ENCODE assay signal across 11 cellular contexts in the genomic region with DNA sequence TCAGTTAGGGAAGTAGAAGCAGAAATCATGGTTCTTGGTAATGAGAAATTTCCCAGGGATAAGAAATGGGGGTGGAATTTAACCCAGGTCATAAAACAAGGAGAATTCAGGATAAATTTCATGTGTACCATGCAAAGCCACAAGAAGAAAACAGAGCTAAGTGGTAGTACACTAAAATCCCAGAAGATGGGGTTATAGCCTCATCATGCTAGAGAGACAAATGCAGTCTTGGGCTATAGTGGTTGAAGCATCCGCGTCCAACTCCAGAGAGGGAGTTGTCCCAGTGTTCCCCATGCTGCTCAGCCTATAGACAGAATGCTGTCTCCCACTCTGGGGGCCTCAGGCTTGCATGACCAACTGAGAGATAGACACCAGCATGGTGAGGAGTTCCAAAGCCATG. TPM values are rescaled to one million over a fixed set of nuclear protein-coding genes. Genes with fewer than 3 reads are reported as not detected.
A peak's percentile ranks its signal among the peaks of the same experiment; 100 is the strongest.
DNase-seq lines count a peak whose midpoint lies in the region; ATAC-seq and TF ChIP-seq lines count a peak whose summit lies in the region.
"Had no signal": no experiment of that assay in that cellular context is flagged by ENCODE, and none has a peak within 500 bp of the region (broad histone marks: within the 10 kb centered on the region; RNA-seq: fewer than 3 reads in every experiment).

No MANE protein-coding gene starts in this region.

- peaks cover 10% of the 10 kb centered on the region for H3K27me3 Mint-ChIP-seq in T-helper 2 cell treated with Interferon-gamma antibody and Interleukin-4, amounts not matched to agents 5 μg/mL and 100 μg/mL, for 36 hours (ENCODE audit: low read depth)
- H3K27me3 Mint-ChIP-seq in CD4-positive, alpha-beta memory T cell, result peaks cover 7 to 8% of the 10 kb centered on the region in 2 donors
- H3K27me3 Mint-ChIP-seq: stimulated activated naive CD8-positive, alpha-beta T cell treated with anti-CD3 and anti-CD28 coated beads, Interleukin-15, Interleukin-2, amounts not matched to agents 100 ng/mL and 50 ng/mL, for 24 hours had no signal

- H3K4me1 ChIP-seq in A673 (ENCODE audit: insufficient read depth, low read length, poor library complexity, severe bottlenecking), result peaks cover 11% of the 10 kb centered on the region
- H3K4me1 ChIP-seq in HEK293 (ENCODE audit: control insufficient read depth, insufficient read depth, low read length), result no peaks in the 10 kb centered on the region
- no peaks in the 10 kb centered on the region for H3K4me1 ChIP-seq in adrenal gland (replicated peaks in 1 of 2)
- no peaks in the 10 kb centered on the region for H3K4me1 ChIP-seq in CD4-positive, alpha-beta memory T cell (ENCODE audit: insufficient read depth, low read length)
- no peaks in the 10 kb centered on the region for H3K4me1 ChIP-seq in vagina

- POLR2A ChIA-PET in A673 (lab: Charles Lee; ENCODE audit: low non-redundant PET), result no interaction called here
- POLR2A ChIA-PET in HEK293 (lab: Yijun Ruan, JAX), result interaction anchor here (1.0 kb wide), 1 partner anchor 77 kb away, joined by 3 read pairs; a partner anchor contains a TSS
- POLR2A ChIA-PET in CD4-positive, alpha-beta memory T cell (lab: Charles Lee; ENCODE audit: partially characterized antibody), result no interaction called here

- no peak for ATAC-seq in GM21390 (IDR thresholded peaks at IDR 0.05; ENCODE audit: unreplicated experiment)

- CTCF ChIA-PET in A673 (lab: Charles Lee), result interaction anchor here (1.0 kb wide), 2 partner anchors 58 to 79 kb away, joined by 3 to 4 read pairs; no protein-coding TSS in a partner anchor
- CTCF ChIA-PET in HEK293 (lab: Yijun Ruan, JAX), result interaction anchor here (0.8 to 1.9 kb wide), 7 partner anchors 12 to 141 kb away, joined by 3 to 9 read pairs (median 4); no protein-coding TSS in a partner anchor
- CTCF ChIA-PET in CD4-positive, alpha-beta memory T cell (lab: Charles Lee; ENCODE audit: partially characterized antibody), result interaction anchor here (1.2 kb wide), 1 partner anchor 137 kb away, joined by 4 read pairs; no protein-coding TSS in a partner anchor

- BruUV-seq in A673 (replicated peaks; lab: Mats Ljungman, UMichigan), result no TSS peak

- TF ChIP-seq POLR2A in adrenal gland (IDR thresholded peaks at IDR 0.05), result no peak
- TF ChIP-seq POLR2A in vagina (IDR thresholded peaks at IDR 0.05), result no peak

- intact Hi-C loops in A673 (cut with micrococcal nuclease; ENCODE audit: unreplicated experiment) (loop anchor here (1.0 to 5.0 kb wide), 2 partner anchors 79 to 138 kb away; a partner anchor contains a TSS), adrenal gland (cut with DNase I) (no loop called here), vagina (cut with DNase I) (no loop called here)
- intact Hi-C loops in CD4-positive, alpha-beta memory T cell (cut with micrococcal nuclease), result no loop called here

- TF ChIP-seq CTCF in A673 (conservative IDR thresholded peaks at IDR 0.05; ENCODE audit: low read depth, low read length) (peak; percentile 56), HEK293 (tag by site-specific recombination; IDR thresholded peaks at IDR 0.05) (no peak), adrenal gland (IDR thresholded peaks at IDR 0.05) (peak in 5 of 6 experiments; percentile 10 to 44 (median 40)), vagina (IDR thresholded peaks at IDR 0.05) (no peak)

- H3K9me3 ChIP-seq in A673 (ENCODE audit: low read depth, low read length, poor library complexity, severe bottlenecking) (no peaks in the 10 kb centered on the region), HEK293 (ENCODE audit: control insufficient read depth, insufficient read depth, low read depth, low read length) (no peaks in the 10 kb centered on the region), adrenal gland (replicated peaks in 1 of 3) (no peaks in the 10 kb centered on the region), vagina (no peaks in the 10 kb centered on the region)
- no peaks in the 10 kb centered on the region for H3K9me3 ChIP-seq in CD4-positive, alpha-beta memory T cell (ENCODE audit: control insufficient read depth in 1 of 2, low read length in 2 of 2)

- DNase-seq in A673 (ENCODE audit: low spot score) (peak; percentile 53), adrenal gland (no peak), inferior parietal cortex (ENCODE audit: extremely low spot score) (peak; percentile 6), vagina (ENCODE audit: extremely low spot score in 2 of 2) (no peak)
- DNase-seq in T-helper 2 cell treated with Interferon-gamma antibody and Interleukin-4, amounts not matched to agents 5 μg/mL and 100 μg/mL, for 36 hours (ENCODE audit: low spot score), result no peak
- no peak for DNase-seq in CD4-positive, alpha-beta memory T cell
- DNase-seq: DMS79 had no signal

- no peaks in the 10 kb centered on the region for H3K36me3 Mint-ChIP-seq in T-helper 2 cell treated with Interferon-gamma antibody and Interleukin-4, amounts not matched to agents 5 μg/mL and 100 μg/mL, for 36 hours (ENCODE audit: low read depth)
- H3K36me3 Mint-ChIP-seq in CD4-positive, alpha-beta memory T cell, result no peaks in the 10 kb centered on the region

- no peak overlapping the region for H3K4me3 Mint-ChIP-seq in T-helper 2 cell treated with Interferon-gamma antibody and Interleukin-4, amounts not matched to agents 5 μg/mL and 100 μg/mL, for 36 hours
- no peak overlapping the region for H3K4me3 Mint-ChIP-seq in CD4-positive, alpha-beta memory T cell
- H3K4me3 Mint-ChIP-seq: stimulated activated naive CD8-positive, alpha-beta T cell treated with anti-CD3 and anti-CD28 coated beads, Interleukin-15, Interleukin-2, amounts not matched to agents 100 ng/mL and 50 ng/mL, for 24 hours had no signal

- H3K36me3 ChIP-seq in A673 (ENCODE audit: insufficient read depth, low read length, poor library complexity, severe bottlenecking) (no peaks in the 10 kb centered on the region), HEK293 (ENCODE audit: control insufficient read depth in 2 of 2, insufficient read depth in 1 of 2, low read length in 2 of 2) (no peaks in the 10 kb centered on the region), adrenal gland (replicated peaks in 1 of 2) (no peaks in the 10 kb centered on the region), vagina (no peaks in the 10 kb centered on the region)
- H3K36me3 ChIP-seq in CD4-positive, alpha-beta memory T cell (ENCODE audit: insufficient read depth, low read length), result no peaks in the 10 kb centered on the region

- H3K27ac ChIP-seq in A673 (ENCODE audit: low read depth, low read length, poor library complexity, severe bottlenecking) (no peak overlapping the region), HEK293 (ENCODE audit: extremely low read depth, low read depth, low read length) (no peak overlapping the region), adrenal gland (no peak overlapping the region), vagina (no peak overlapping the region)
- H3K27ac ChIP-seq in CD4-positive, alpha-beta memory T cell (ENCODE audit: low read depth, low read length), result no peak overlapping the region

- WGBS in adrenal gland, 4 donors, result 31 to 51% (median 48%) methylated on average over 2 of the region's 2 CpGs

- H3K27ac Mint-ChIP-seq in T-helper 2 cell treated with Interferon-gamma antibody and Interleukin-4, amounts not matched to agents 5 μg/mL and 100 μg/mL, for 36 hours, result no peak overlapping the region
- H3K27ac Mint-ChIP-seq in CD4-positive, alpha-beta memory T cell, result no peak overlapping the region
- H3K27ac Mint-ChIP-seq: stimulated activated naive CD8-positive, alpha-beta T cell treated with anti-CD3 and anti-CD28 coated beads, Interleukin-15, Interleukin-2, amounts not matched to agents 100 ng/mL and 50 ng/mL, for 24 hours had no signal

- H3K4me3 ChIP-seq in A673 (ENCODE audit: low read depth, low read length, poor library complexity, severe bottlenecking) (no peak overlapping the region), HEK293 (ENCODE audit: low read depth, low read length) (no peak overlapping the region), adrenal gland (no peak overlapping the region), vagina (no peak overlapping the region)
- no peak overlapping the region for H3K4me3 ChIP-seq in CD4-positive, alpha-beta memory T cell (ENCODE audit: low read length in 2 of 2)

- H3K4me1 Mint-ChIP-seq in T-helper 2 cell treated with Interferon-gamma antibody and Interleukin-4, amounts not matched to agents 5 μg/mL and 100 μg/mL, for 36 hours (ENCODE audit: low read depth), result no peaks in the 10 kb centered on the region
- H3K4me1 Mint-ChIP-seq in CD4-positive, alpha-beta memory T cell, result no peaks in the 10 kb centered on the region

- H3K9me3 Mint-ChIP-seq in T-helper 2 cell treated with Interferon-gamma antibody and Interleukin-4, amounts not matched to agents 5 μg/mL and 100 μg/mL, for 36 hours, result no peaks in the 10 kb centered on the region
- no peaks in the 10 kb centered on the region for H3K9me3 Mint-ChIP-seq in CD4-positive, alpha-beta memory T cell
- H3K9me3 Mint-ChIP-seq: stimulated activated naive CD8-positive, alpha-beta T cell treated with anti-CD3 and anti-CD28 coated beads, Interleukin-15, Interleukin-2, amounts not matched to agents 100 ng/mL and 50 ng/mL, for 24 hours had no signal

- H3K27me3 ChIP-seq in A673 (replicated peaks; ENCODE audit: insufficient read depth, low read depth, low read length, poor library complexity) (peaks cover 4% of the 10 kb centered on the region), adrenal gland (no peaks in the 10 kb centered on the region), vagina (no peaks in the 10 kb centered on the region)
- no peaks in the 10 kb centered on the region for H3K27me3 ChIP-seq in CD4-positive, alpha-beta memory T cell (ENCODE audit: insufficient read depth, low read length)

TF ChIP-seq in HEK293, 187 proteins besides CTCF, POLR2A, EP300 and RAD21:
- TF ChIP-seq ZNF654 (tag by site-specific recombination; IDR thresholded peaks at IDR 0.05; ENCODE audit: low read depth), result peak; percentile 12; the same call in 1 of the 2 replicates
- no peak for TF ChIP-seq BCL11A (tag by site-specific recombination; IDR thresholded peaks at IDR 0.05; ENCODE audit: low read depth)

RNA-seq across cellular contexts. Expression of a gene that starts 36.2 kb away (rescaled TPM):
- not detected in 2 replicates for total RNA-seq in A673 (2021)
- 10 to 100 TPM in 4 of 8 donors, 1 to 10 TPM in 4; 1.0 to 27.8 (median 7.9) TPM for total RNA-seq in adrenal gland
- polyA plus RNA-seq in adrenal gland, result 10 to 100 TPM in 2 of 3 donors, 1 to 10 TPM in 1; 6.1 to 13.7 (median 10.0) TPM
- total RNA-seq in CD4-positive, alpha-beta memory T cell, result not detected
- not detected for polyA plus RNA-seq in CD4-positive, alpha-beta memory T cell
- not detected for total RNA-seq in vagina
- total RNA-seq: glomerular endothelial cell had no signal

Comparison
In these comparisons a context has a peak if more than half of its experiments do, and no peak if none do; other contexts are left out.
1. DNase-seq: peak in A673 (single experiment) and inferior parietal cortex (single experiment); none in adrenal gland (0 of 7), T-helper 2 cell treated with Interferon-gamma antibody and Interleukin-4, amounts not matched to agents 5 μg/mL and 100 μg/mL, for 36 hours (single experiment), CD4-positive, alpha-beta memory T cell (0 of 5) and vagina (0 of 2).
2. CTCF ChIP-seq: peak in A673 (single experiment) and adrenal gland (5 of 6); none in HEK293 (single experiment) and vagina (0 of 3).